Comparison of ENCODE assay signal across 1 cellular context in genomic region chr11:19679952-19680823, GRCh38.
A peak's percentile ranks its signal among the peaks of the same experiment; 100 is the strongest.
TF ChIP-seq lines count a peak whose summit lies in the region.

No MANE protein-coding gene starts in this region.

TF ChIP-seq in IMR-90, 13 proteins besides CTCF, POLR2A, EP300 and RAD21 (continued from another document):
- TF ChIP-seq FOS (IDR thresholded peaks at IDR 0.05; ENCODE audit: low read depth, low read length) = peak; percentile 99
- TF ChIP-seq CEBPB (IDR thresholded peaks at IDR 0.05; ENCODE audit: low read depth, low read length) = no peak
- TF ChIP-seq RCOR1 (IDR thresholded peaks at IDR 0.05; ENCODE audit: insufficient replicate concordance, low read length) = peak; percentile 21
